Comparison of ENCODE assay signal across 11 cellular contexts in genomic region chr20:59994697-59995122, GRCh38. TPM values are rescaled to one million over a fixed set of nuclear protein-coding genes. Genes with fewer than 3 reads are reported as not detected.
DNase-seq lines count a peak whose midpoint lies in the region; ATAC-seq, FAIRE-seq and TF ChIP-seq lines count a peak whose summit lies in the region.
"Had no signal": no experiment of that assay in that cellular context is flagged by ENCODE, and none has a peak within 500 bp of the region (broad histone marks: within the 10 kb centered on the region; RNA-seq: fewer than 3 reads in every experiment).

No MANE protein-coding gene starts in this region.

- FAIRE-seq in RCC 7860 (lab: Jason Lieb, UNC) = no peak
- FAIRE-seq: frontal cortex had no signal

- H3K4me1 Mint-ChIP-seq in Caco-2 (ENCODE audit: low read depth, unreplicated experiment) = no peaks in the 10 kb centered on the region
- H3K4me1 Mint-ChIP-seq in activated T-helper 1 cell treated with anti-CD3 and anti-CD28 coated beads, Interleukin-12 subunit alpha, Interleukin-12 subunit beta, Interleukin-2, Interleukin-4 antibody, amounts not matched to agents 30 ng/mL and 10 ng/mL and 1 ng/mL, durations not matched to agents 14 hours and 24 hours and 36 hours (ENCODE audit: low read depth) = peaks cover 5% of the 10 kb centered on the region

- POLR2A ChIA-PET in Caco-2 (lab: Charles Lee) = no interaction called here

- peaks cover 6% of the 10 kb centered on the region for H3K9me3 Mint-ChIP-seq in Caco-2 (ENCODE audit: unreplicated experiment)
- H3K9me3 Mint-ChIP-seq in activated T-helper 1 cell treated with anti-CD3 and anti-CD28 coated beads, Interleukin-12 subunit alpha, Interleukin-12 subunit beta, Interleukin-2, Interleukin-4 antibody, amounts not matched to agents 30 ng/mL and 10 ng/mL and 1 ng/mL, durations not matched to agents 14 hours and 24 hours and 36 hours = no peaks in the 10 kb centered on the region

- intact Hi-C loops in Caco-2 (cut with micrococcal nuclease; ENCODE audit: unreplicated experiment) (no loop called here), lower lobe of right lung (cut with DNase I) (no loop called here)
- intact Hi-C loops in activated T-helper 1 cell treated with anti-CD3 and anti-CD28 coated beads, Interleukin-12 subunit alpha, Interleukin-12 subunit beta, Interleukin-2, Interleukin-4 antibody, amounts not matched to agents 30 ng/mL and 10 ng/mL and 1 ng/mL, durations not matched to agents 14 hours and 24 hours and 36 hours (cut with micrococcal nuclease) = no loop called here

- H3K4me3 Mint-ChIP-seq in Caco-2 (ENCODE audit: unreplicated experiment) = no peak overlapping the region
- H3K4me3 Mint-ChIP-seq in activated T-helper 1 cell treated with anti-CD3 and anti-CD28 coated beads, Interleukin-12 subunit alpha, Interleukin-12 subunit beta, Interleukin-2, Interleukin-4 antibody, amounts not matched to agents 30 ng/mL and 10 ng/mL and 1 ng/mL, durations not matched to agents 14 hours and 24 hours and 36 hours = no peak overlapping the region

- BruUV-seq in Caco-2 (replicated peaks; lab: Mats Ljungman, UMichigan) = no TSS peak

- ATAC-seq in lower lobe of right lung (peak; percentile 91 to 95), HG03571 (IDR thresholded peaks at IDR 0.05; ENCODE audit: unreplicated experiment) (no peak)

- TF ChIP-seq CTCF in Caco-2 (IDR thresholded peaks at IDR 0.05; ENCODE audit: insufficient read depth in 1 of 2, low read depth in 1 of 2, low read length in 1 of 2, severe bottlenecking in 1 of 2, unreplicated experiment in 1 of 2) (no peak), lower lobe of right lung (IDR thresholded peaks at IDR 0.05) (no peak)

- CTCF ChIA-PET in Caco-2 (lab: Charles Lee) = interaction anchor here (0.6 kb wide), 1 partner anchor 55 kb away, joined by 3 read pairs; no protein-coding TSS in a partner anchor

- H3K9me3 ChIP-seq in Caco-2 (no peaks in the 10 kb centered on the region), lower lobe of right lung (no peaks in the 10 kb centered on the region)

- no peak overlapping the region for H3K27ac Mint-ChIP-seq in Caco-2 (ENCODE audit: unreplicated experiment)
- no peak overlapping the region for H3K27ac Mint-ChIP-seq in activated T-helper 1 cell treated with anti-CD3 and anti-CD28 coated beads, Interleukin-12 subunit alpha, Interleukin-12 subunit beta, Interleukin-2, Interleukin-4 antibody, amounts not matched to agents 30 ng/mL and 10 ng/mL and 1 ng/mL, durations not matched to agents 14 hours and 24 hours and 36 hours

- no peaks in the 10 kb centered on the region for H3K36me3 Mint-ChIP-seq in Caco-2 (ENCODE audit: insufficient read depth, unreplicated experiment)
- no peaks in the 10 kb centered on the region for H3K36me3 Mint-ChIP-seq in activated T-helper 1 cell treated with anti-CD3 and anti-CD28 coated beads, Interleukin-12 subunit alpha, Interleukin-12 subunit beta, Interleukin-2, Interleukin-4 antibody, amounts not matched to agents 30 ng/mL and 10 ng/mL and 1 ng/mL, durations not matched to agents 14 hours and 24 hours and 36 hours (ENCODE audit: low read depth)

- no peaks in the 10 kb centered on the region for H3K27me3 Mint-ChIP-seq in Caco-2 (ENCODE audit: insufficient read depth, unreplicated experiment)
- H3K27me3 Mint-ChIP-seq in activated T-helper 1 cell treated with anti-CD3 and anti-CD28 coated beads, Interleukin-12 subunit alpha, Interleukin-12 subunit beta, Interleukin-2, Interleukin-4 antibody, amounts not matched to agents 30 ng/mL and 10 ng/mL and 1 ng/mL, durations not matched to agents 14 hours and 24 hours and 36 hours (ENCODE audit: insufficient read depth) = peaks cover 4% of the 10 kb centered on the region

- H3K36me3 ChIP-seq in Caco-2 (ENCODE audit: control insufficient read depth, insufficient read depth, low read length) = no peaks in the 10 kb centered on the region
- peaks cover 1% of the 10 kb centered on the region for H3K36me3 ChIP-seq in lower lobe of right lung

- H3K4me3 ChIP-seq in Caco-2 (ENCODE audit: low read depth, low read length) (no peak overlapping the region), lower lobe of right lung (peak overlapping the region; percentile 17)

- peak overlapping the region; percentile 54 for H3K27ac ChIP-seq in lower lobe of right lung
- H3K27ac ChIP-seq: C4-2B had no signal

- H3K4me1 ChIP-seq in Caco-2 = peaks cover 5% of the 10 kb centered on the region; the same call in 1 of the 2 replicates
- peaks cover 15% of the 10 kb centered on the region for H3K4me1 ChIP-seq in lower lobe of right lung

- peak; percentile 57 to 70 for DNase-seq in Caco-2
- DNase-seq in LHCN-M2 (ENCODE audit: low read depth) = peak; percentile 70
- peak; percentile 64 for DNase-seq in ecto neural progenitor cell (ENCODE audit: low spot score)
- peak; percentile 73 for DNase-seq in lower lobe of right lung
- no peak for DNase-seq in activated T-helper 1 cell treated with anti-CD3 and anti-CD28 coated beads, Interleukin-12 subunit alpha, Interleukin-12 subunit beta, Interleukin-2, Interleukin-4 antibody, amounts not matched to agents 30 ng/mL and 10 ng/mL and 1 ng/mL, durations not matched to agents 14 hours and 24 hours and 36 hours (ENCODE audit: low spot score)
- DNase-seq in RCC 7860 (ENCODE audit: low spot score) = no peak
- DNase-seq in KG1 (lab: John Stamatoyannopoulos, UW) = no peak
- DNase-seq: NCI-H1092 had no signal

- H3K27me3 ChIP-seq in Caco-2 (replicated peaks; ENCODE audit: control insufficient read depth, insufficient read depth, low read length) = no peaks in the 10 kb centered on the region
- no peaks in the 10 kb centered on the region for H3K27me3 ChIP-seq in lower lobe of right lung (ENCODE audit: low read depth)

RNA-seq across cellular contexts. Expression of gene CDH26, which starts 36.5 kb away (rescaled TPM):
- 1.2 and 1.5 TPM in 2 replicates for total RNA-seq in Caco-2 (2022)
- total RNA-seq in LHCN-M2 (2014; rRNA removed) = 0.06 TPM in 1 of 2 replicates, not detected in the other
- polyA plus RNA-seq in LHCN-M2 (2012) = not detected
- 8.4 TPM for total RNA-seq in lower lobe of right lung
- 0.41 and 0.56 TPM in 2 replicates for total RNA-seq in activated T-helper 1 cell treated with anti-CD3 and anti-CD28 coated beads, Interleukin-12 subunit alpha, Interleukin-12 subunit beta, Interleukin-2, Interleukin-4 antibody, amounts not matched to agents 30 ng/mL and 10 ng/mL and 1 ng/mL, durations not matched to agents 14 hours and 24 hours and 36 hours

RNA-seq across cellular contexts. Expression of gene FAM217B, which starts 54.5 kb away (rescaled TPM):
- total RNA-seq in Caco-2 (2022) = 60.3 and 65.3 TPM in 2 replicates
- 3.4 and 6.4 TPM in 2 replicates for total RNA-seq in LHCN-M2 (2014; rRNA removed)
- 2.2 TPM for polyA plus RNA-seq in LHCN-M2 (2012)
- 26.8 TPM for total RNA-seq in lower lobe of right lung
- total RNA-seq in activated T-helper 1 cell treated with anti-CD3 and anti-CD28 coated beads, Interleukin-12 subunit alpha, Interleukin-12 subunit beta, Interleukin-2, Interleukin-4 antibody, amounts not matched to agents 30 ng/mL and 10 ng/mL and 1 ng/mL, durations not matched to agents 14 hours and 24 hours and 36 hours = 33.9 and 35.6 TPM in 2 replicates

RNA-seq across cellular contexts. Expression of gene PPP1R3D, which starts 54.6 kb away (rescaled TPM):
- 10.4 TPM in 2 replicates for total RNA-seq in Caco-2 (2022)
- 4.3 and 6.3 TPM in 2 replicates for total RNA-seq in LHCN-M2 (2014; rRNA removed)
- polyA plus RNA-seq in LHCN-M2 (2012) = 3.1 TPM
- 12.1 TPM for total RNA-seq in lower lobe of right lung
- 7.0 and 7.6 TPM in 2 replicates for total RNA-seq in activated T-helper 1 cell treated with anti-CD3 and anti-CD28 coated beads, Interleukin-12 subunit alpha, Interleukin-12 subunit beta, Interleukin-2, Interleukin-4 antibody, amounts not matched to agents 30 ng/mL and 10 ng/mL and 1 ng/mL, durations not matched to agents 14 hours and 24 hours and 36 hours

Comparison
In these comparisons a context has a peak if more than half of its experiments do, and no peak if none do; other contexts are left out.
1. DNase-seq: peak in Caco-2 (2 of 2), LHCN-M2 (single experiment), ecto neural progenitor cell (single experiment) and lower lobe of right lung (single experiment); none in activated T-helper 1 cell treated with anti-CD3 and anti-CD28 coated beads, Interleukin-12 subunit alpha, Interleukin-12 subunit beta, Interleukin-2, Interleukin-4 antibody, amounts not matched to agents 30 ng/mL and 10 ng/mL and 1 ng/mL, durations not matched to agents 14 hours and 24 hours and 36 hours (single experiment), RCC 7860 (single experiment) and KG1 (single experiment).